In the genomic region with DNA sequence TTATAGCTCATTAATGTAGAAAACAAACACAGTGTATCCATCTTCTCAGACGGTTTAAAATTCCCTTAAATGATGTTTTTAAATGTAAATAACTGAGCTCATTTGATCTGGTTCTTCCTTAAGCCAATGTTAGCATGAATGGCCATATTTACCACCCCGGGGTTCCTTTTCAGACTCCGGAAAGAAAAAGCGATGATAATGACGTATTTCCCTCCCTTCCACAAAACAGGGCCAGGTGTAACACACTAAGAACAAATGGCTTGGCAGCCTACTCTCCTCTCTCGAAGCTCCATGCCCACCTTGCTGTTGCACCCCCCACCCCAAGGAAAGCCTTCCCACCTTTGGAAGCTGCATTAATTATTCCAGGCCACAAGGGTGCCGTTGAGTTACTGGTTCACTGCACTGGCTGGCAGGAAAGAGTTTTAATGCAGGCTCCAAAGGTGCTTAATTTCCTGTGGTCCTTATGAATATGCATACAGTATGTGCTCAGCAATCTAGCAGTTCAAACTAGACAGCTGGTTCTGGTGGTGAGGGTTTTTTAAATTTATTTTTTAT, we compare ENCODE assay signal across 1 cellular context.
TF ChIP-seq lines count a peak whose summit lies in the region.

No MANE protein-coding gene starts in this region.

TF ChIP-seq in WTC11, 78 proteins besides CTCF, POLR2A, EP300 and RAD21 (continued from another document):
- TF ChIP-seq, protein P1, sequence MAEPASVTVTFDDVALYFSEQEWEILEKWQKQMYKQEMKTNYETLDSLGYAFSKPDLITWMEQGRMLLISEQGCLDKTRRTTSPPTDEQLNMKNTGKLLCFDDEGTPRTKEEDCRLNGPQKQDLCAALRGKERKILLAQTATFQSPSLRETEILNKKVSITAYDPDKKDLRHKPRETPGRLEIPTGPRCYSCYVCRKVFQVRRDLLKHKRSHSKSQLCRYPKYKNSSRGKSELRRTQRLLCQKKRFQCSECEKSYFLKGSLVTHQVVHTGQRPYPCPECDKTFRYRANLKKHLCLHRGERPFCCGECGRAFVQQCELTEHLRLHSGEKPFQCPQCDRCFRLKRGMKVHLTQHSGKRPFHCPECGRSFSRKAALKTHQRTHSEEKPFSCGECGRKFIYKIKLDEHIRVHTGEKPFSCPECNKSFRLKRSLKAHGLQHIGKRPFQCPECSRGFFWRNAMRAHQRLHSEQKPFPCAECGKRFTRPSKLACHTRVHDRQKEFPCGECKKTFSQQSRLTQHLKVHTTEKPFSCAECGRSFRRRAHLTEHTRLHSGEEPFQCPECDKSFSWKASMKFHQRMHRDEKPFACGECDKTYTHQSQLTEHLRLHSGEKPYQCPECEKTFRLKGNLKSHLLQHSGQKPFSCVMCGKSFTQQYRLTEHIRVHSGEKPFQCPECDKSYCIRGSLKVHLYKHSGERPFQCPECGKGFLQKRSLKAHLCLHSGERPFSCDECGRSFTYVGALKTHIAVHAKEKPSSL (CRISPR knock-in tag; conservative IDR thresholded peaks at IDR 0.05) = no peak
- TF ChIP-seq, protein P2, sequence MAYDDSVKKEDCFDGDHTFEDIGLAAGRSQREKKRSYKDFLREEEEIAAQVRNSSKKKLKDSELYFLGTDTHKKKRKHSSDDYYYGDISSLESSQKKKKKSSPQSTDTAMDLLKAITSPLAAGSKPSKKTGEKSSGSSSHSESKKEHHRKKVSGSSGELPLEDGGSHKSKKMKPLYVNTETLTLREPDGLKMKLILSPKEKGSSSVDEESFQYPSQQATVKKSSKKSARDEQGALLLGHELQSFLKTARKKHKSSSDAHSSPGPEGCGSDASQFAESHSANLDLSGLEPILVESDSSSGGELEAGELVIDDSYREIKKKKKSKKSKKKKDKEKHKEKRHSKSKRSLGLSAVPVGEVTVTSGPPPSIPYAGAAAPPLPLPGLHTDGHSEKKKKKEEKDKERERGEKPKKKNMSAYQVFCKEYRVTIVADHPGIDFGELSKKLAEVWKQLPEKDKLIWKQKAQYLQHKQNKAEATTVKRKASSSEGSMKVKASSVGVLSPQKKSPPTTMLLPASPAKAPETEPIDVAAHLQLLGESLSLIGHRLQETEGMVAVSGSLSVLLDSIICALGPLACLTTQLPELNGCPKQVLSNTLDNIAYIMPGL (CRISPR knock-in tag; IDR thresholded peaks at IDR 0.05) = no peak
- TF ChIP-seq, protein P3, sequence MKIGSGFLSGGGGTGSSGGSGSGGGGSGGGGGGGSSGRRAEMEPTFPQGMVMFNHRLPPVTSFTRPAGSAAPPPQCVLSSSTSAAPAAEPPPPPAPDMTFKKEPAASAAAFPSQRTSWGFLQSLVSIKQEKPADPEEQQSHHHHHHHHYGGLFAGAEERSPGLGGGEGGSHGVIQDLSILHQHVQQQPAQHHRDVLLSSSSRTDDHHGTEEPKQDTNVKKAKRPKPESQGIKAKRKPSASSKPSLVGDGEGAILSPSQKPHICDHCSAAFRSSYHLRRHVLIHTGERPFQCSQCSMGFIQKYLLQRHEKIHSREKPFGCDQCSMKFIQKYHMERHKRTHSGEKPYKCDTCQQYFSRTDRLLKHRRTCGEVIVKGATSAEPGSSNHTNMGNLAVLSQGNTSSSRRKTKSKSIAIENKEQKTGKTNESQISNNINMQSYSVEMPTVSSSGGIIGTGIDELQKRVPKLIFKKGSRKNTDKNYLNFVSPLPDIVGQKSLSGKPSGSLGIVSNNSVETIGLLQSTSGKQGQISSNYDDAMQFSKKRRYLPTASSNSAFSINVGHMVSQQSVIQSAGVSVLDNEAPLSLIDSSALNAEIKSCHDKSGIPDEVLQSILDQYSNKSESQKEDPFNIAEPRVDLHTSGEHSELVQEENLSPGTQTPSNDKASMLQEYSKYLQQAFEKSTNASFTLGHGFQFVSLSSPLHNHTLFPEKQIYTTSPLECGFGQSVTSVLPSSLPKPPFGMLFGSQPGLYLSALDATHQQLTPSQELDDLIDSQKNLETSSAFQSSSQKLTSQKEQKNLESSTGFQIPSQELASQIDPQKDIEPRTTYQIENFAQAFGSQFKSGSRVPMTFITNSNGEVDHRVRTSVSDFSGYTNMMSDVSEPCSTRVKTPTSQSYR (CRISPR knock-in tag; IDR thresholded peaks at IDR 0.05) = no peak
- no peak for TF ChIP-seq TEAD4 (CRISPR knock-in tag; IDR thresholded peaks at IDR 0.05)
- TF ChIP-seq FOXP1 (CRISPR knock-in tag; IDR thresholded peaks at IDR 0.05; ENCODE audit: borderline replicate concordance) = no peak
- TF ChIP-seq, protein P4, sequence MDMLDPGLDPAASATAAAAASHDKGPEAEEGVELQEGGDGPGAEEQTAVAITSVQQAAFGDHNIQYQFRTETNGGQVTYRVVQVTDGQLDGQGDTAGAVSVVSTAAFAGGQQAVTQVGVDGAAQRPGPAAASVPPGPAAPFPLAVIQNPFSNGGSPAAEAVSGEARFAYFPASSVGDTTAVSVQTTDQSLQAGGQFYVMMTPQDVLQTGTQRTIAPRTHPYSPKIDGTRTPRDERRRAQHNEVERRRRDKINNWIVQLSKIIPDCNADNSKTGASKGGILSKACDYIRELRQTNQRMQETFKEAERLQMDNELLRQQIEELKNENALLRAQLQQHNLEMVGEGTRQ (CRISPR knock-in tag; IDR thresholded peaks at IDR 0.05) = no peak
- TF ChIP-seq ZNF317 (CRISPR knock-in tag; IDR thresholded peaks at IDR 0.05; ENCODE audit: borderline replicate concordance, low read depth) = no peak
TF ChIP-seq in WTC11: peak in this region for 2.
